Comparison of ENCODE assay signal across 8 cellular contexts in genomic region chr1:51519048-51519856, GRCh38. TPM values are rescaled to one million over a fixed set of nuclear protein-coding genes. Genes with fewer than 3 reads are reported as not detected.
A peak's percentile ranks its signal among the peaks of the same experiment; 100 is the strongest.
DNase-seq lines count a peak whose midpoint lies in the region; ATAC-seq and TF ChIP-seq lines count a peak whose summit lies in the region.

Gene EPS15 (minus strand): TSS chr1:51519266. CDS start chr1:51519231, 35 bp downstream.

- peak; percentile 97 for DNase-seq in COLO668 (lab: John Stamatoyannopoulos, UW; ENCODE audit: unreplicated experiment)
- DNase-seq in HT1080 (ENCODE audit: low read depth), result peak; percentile 59
- peak; percentile 90 for DNase-seq in OCI-M1 (lab: John Stamatoyannopoulos, UW)
- DNase-seq in activated T-cell treated with anti-CD3 and anti-CD28 coated beads for 48 hours (ENCODE audit: low read depth), result peak; percentile 92
- DNase-seq in epithelial cell of esophagus (ENCODE audit: low read depth), result peak; percentile 92
- peak; percentile 87 to 88 for DNase-seq in stimulated activated CD8-positive, alpha-beta memory T cell treated with anti-CD3 and anti-CD28 coated beads, Interleukin-2, amount 100 ng/mL, for 48 hours (ENCODE audit: low read depth in 2 of 2)

- H3K9me3 ChIP-seq in mononuclear cell (ENCODE audit: low read depth, low read length), result no peaks in the 10 kb centered on the region

- peak; percentile 55 for ATAC-seq in GM19467 (IDR thresholded peaks at IDR 0.05; ENCODE audit: unreplicated experiment)

- TF ChIP-seq CTCF in epithelial cell of esophagus (IDR thresholded peaks at IDR 0.05; ENCODE audit: insufficient read depth, low read depth, low read length, missing control alignments), result no peak

- H3K4me3 ChIP-seq in epithelial cell of esophagus (ENCODE audit: low read length) (peak within 1 kb of the TSS; percentile 87), mononuclear cell (ENCODE audit: low read length) (peak within 1 kb of the TSS; percentile 73)

- peaks cover 37% of the 10 kb centered on the region for H3K4me1 ChIP-seq in mononuclear cell (ENCODE audit: insufficient read depth, low read length)

- H3K27me3 ChIP-seq in mononuclear cell (ENCODE audit: insufficient read depth, low read length), result no peaks in the 10 kb centered on the region

RNA-seq across cellular contexts. Expression of gene EPS15, which starts in this region (rescaled TPM):
- 20.3 and 20.8 TPM in 2 replicates for total RNA-seq in HT1080 (2014; rRNA removed; shearing (Covaris generic))
- polyA plus RNA-seq in HT1080 (2015; cell fraction: cytosol; rRNA removed), result 35.3 and 48.1 TPM in 2 replicates
- polyA plus RNA-seq in HT1080 (2015; cell fraction: nucleus; rRNA removed), result 47.4 and 55.8 TPM in 2 replicates
- 98.6 TPM for total RNA-seq in mononuclear cell

Comparison
In these comparisons a context has a peak if more than half of its experiments do, and no peak if none do; other contexts are left out.
1. Peak in every context shown above with its lines: DNase-seq, ATAC-seq and H3K4me3 ChIP-seq.